8 cellular contexts compared by ENCODE assay signal in the genomic region with DNA sequence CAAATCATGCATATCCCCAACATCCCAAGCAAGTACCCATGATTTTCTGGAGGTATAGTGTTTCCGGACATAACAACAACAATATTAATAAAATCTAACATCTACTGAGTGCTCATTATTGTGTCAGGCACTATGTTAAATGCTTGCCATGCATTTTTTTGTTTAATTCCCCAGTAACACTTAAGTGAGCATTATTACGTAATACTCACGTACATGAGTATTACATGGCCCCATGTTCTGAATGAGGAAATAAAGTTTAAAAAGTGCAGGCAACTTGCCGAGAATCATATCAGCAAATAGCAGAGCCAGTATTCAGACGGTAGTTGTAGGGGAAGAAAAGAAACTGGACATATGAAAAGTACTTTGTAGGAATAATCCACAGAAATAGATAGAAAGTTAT.
DNase-seq lines count a peak whose midpoint lies in the region; ATAC-seq and TF ChIP-seq lines count a peak whose summit lies in the region.
"Not testable (repeated sequence)": the region's sequence is repeated elsewhere in the genome, so short reads cannot be mapped to it uniquely, and the experiment has no call there.

No MANE protein-coding gene starts in this region.

- H3K27ac ChIP-seq in VCaP (peak overlapping the region; percentile 100), lower lobe of right lung (peak overlapping the region; percentile 49)
- not testable (repeated sequence) for H3K27ac ChIP-seq in body of pancreas

- WGBS in body of pancreas, 2 donors: 33 to 41% methylated on average over 5 of the region's 5 CpGs

- intact Hi-C loops in body of pancreas (cut with DNase I); lower lobe of right lung (cut with DNase I); sciatic nerve (cut with DNase I): not testable (repeated sequence)

- H3K4me1 ChIP-seq in body of pancreas, lower lobe of right lung: not testable (repeated sequence)

- not testable (repeated sequence) for H3K36me3 ChIP-seq in body of pancreas (replicated peaks in 1 of 2; ENCODE audit: insufficient read depth in 1 of 2, low read depth in 2 of 2); lower lobe of right lung

- TF ChIP-seq CTCF in VCaP (conservative IDR thresholded peaks at IDR 0.05); body of pancreas (IDR thresholded peaks at IDR 0.05); fibroblast of villous mesenchyme (IDR thresholded peaks at IDR 0.05; ENCODE audit: insufficient read depth, low read depth, low read length); lower lobe of right lung (IDR thresholded peaks at IDR 0.05): not testable (repeated sequence)

- H3K4me3 ChIP-seq in body of pancreas; fibroblast of villous mesenchyme (ENCODE audit: low read depth, low read length); lower lobe of right lung: not testable (repeated sequence)

- in situ Hi-C loops in KBM-7 (cut with MboI; ENCODE audit: low pct_unique_long_range_greater_than_20kb, low sequenced_read_pairs): not testable (repeated sequence)

- H3K9me3 ChIP-seq in body of pancreas, lower lobe of right lung: not testable (repeated sequence)

- not testable (repeated sequence) for H3K27me3 ChIP-seq in body of pancreas; lower lobe of right lung (ENCODE audit: low read depth)

- DNase-seq in AML-193 (lab: John Stamatoyannopoulos, UW) (peak; percentile 56 to 79), KBM-7 (peak; percentile 38), NOMO-1 treated with dmso at 0.1 percent for 144 hours (lab: John Stamatoyannopoulos, UW; ENCODE audit: unreplicated experiment) (peak; percentile 27), fibroblast of villous mesenchyme (ENCODE audit: low read depth) (peak; percentile 28)
- not testable (repeated sequence) for DNase-seq in body of pancreas; lower lobe of right lung; sciatic nerve (ENCODE audit: low spot score)

- peak; percentile 65 for ATAC-seq in body of pancreas
- ATAC-seq in lower lobe of right lung: peak; percentile 57 to 74
- ATAC-seq in sciatic nerve: peak; percentile 62

- not testable (repeated sequence) for TF ChIP-seq POLR2A in body of pancreas (IDR thresholded peaks at IDR 0.05)
